Comparison of ENCODE assay signal across 23 cellular contexts in genomic region chr18:33483908-33484307, GRCh38. TPM values are rescaled to one million over a fixed set of nuclear protein-coding genes. Genes with fewer than 3 reads are reported as not detected.
DNase-seq lines count a peak whose midpoint lies in the region; ATAC-seq, FAIRE-seq and TF ChIP-seq lines count a peak whose summit lies in the region.
"Had no signal": no experiment of that assay in that cellular context is flagged by ENCODE, and none has a peak within 500 bp of the region (broad histone marks: within the 10 kb centered on the region; RNA-seq: fewer than 3 reads in every experiment).

No MANE protein-coding gene starts in this region.

- H3K4me1 ChIP-seq in kidney (ENCODE audit: control insufficient read depth in 1 of 2, insufficient read depth in 1 of 2, low read depth in 1 of 2, low read length in 2 of 2) (no peaks in the 10 kb centered on the region), Karpas-422 (ENCODE audit: low read length) (no peaks in the 10 kb centered on the region)

- H2AFZ ChIP-seq in Karpas-422 (ENCODE audit: low read length), result no peak overlapping the region
- H2AFZ ChIP-seq: GM23338 had no signal

- ATAC-seq in GM18858 (IDR thresholded peaks at IDR 0.05; ENCODE audit: unreplicated experiment), result no peak
- ATAC-seq: GM12878, GM23338, HCT116 had no signal

- peak; percentile 91 for FAIRE-seq in G401.6 (lab: Jason Lieb, UNC)
- FAIRE-seq in colon (lab: Jason Lieb, UNC), result peak; percentile 89
- peak; percentile 95 for FAIRE-seq in kidney (lab: Jason Lieb, UNC)
- FAIRE-seq: GM12878 had no signal

- H3K9ac ChIP-seq in kidney (ENCODE audit: low read length in 2 of 2), result no peak overlapping the region
- H3K9ac ChIP-seq in Karpas-422 (ENCODE audit: low read length), result no peak overlapping the region

- H3K27ac Mint-ChIP-seq in activated naive CD4-positive, alpha-beta T cell treated with anti-CD3 and anti-CD28 coated beads for 36 hours, result no peak overlapping the region
- H3K27ac Mint-ChIP-seq: CD4-positive, alpha-beta memory T cell; GM23338; H9 had no signal

- no peak overlapping the region for H3K4me3 Mint-ChIP-seq in activated naive CD4-positive, alpha-beta T cell treated with anti-CD3 and anti-CD28 coated beads for 36 hours
- H3K4me3 Mint-ChIP-seq: CD4-positive, alpha-beta memory T cell; GM23338; H9 had no signal

- no peaks in the 10 kb centered on the region for H3K36me3 ChIP-seq in kidney (ENCODE audit: control insufficient read depth in 1 of 2, insufficient read depth in 2 of 2, low read length in 2 of 2)
- H3K36me3 ChIP-seq in Karpas-422 (ENCODE audit: insufficient read depth, low read length), result no peaks in the 10 kb centered on the region

- H3K4me1 Mint-ChIP-seq in activated naive CD4-positive, alpha-beta T cell treated with anti-CD3 and anti-CD28 coated beads for 36 hours (ENCODE audit: low read depth), result no peaks in the 10 kb centered on the region
- H3K4me1 Mint-ChIP-seq: CD4-positive, alpha-beta memory T cell; GM23338; H9 had no signal

- no peak for DNase-seq in kidney
- DNase-seq in Karpas-422, result no peak
- DNase-seq in HuH-7 (ENCODE audit: low spot score), result no peak
- DNase-seq in activated naive CD4-positive, alpha-beta T cell treated with anti-CD3 and anti-CD28 coated beads for 36 hours, result no peak
- DNase-seq: 8988T; C1 segment of cervical spinal cord; Calu3; CD4-positive, alpha-beta memory T cell; COR-L47; DMS53; DMS79 treated with DMSO at 0.1 percent for 48 hours; H9 had no signal

- intact Hi-C loops in kidney (cut with DNase I), result no loop called here
- intact Hi-C loops in activated naive CD4-positive, alpha-beta T cell treated with anti-CD3 and anti-CD28 coated beads for 36 hours (cut with micrococcal nuclease), result no loop called here

- H3K4me3 ChIP-seq in kidney (ENCODE audit: low read length in 2 of 2), result no peak overlapping the region
- no peak overlapping the region for H3K4me3 ChIP-seq in Karpas-422 (ENCODE audit: low read length)
- H3K4me3 ChIP-seq: GM12878, GM23338 had no signal

- H3K9me3 Mint-ChIP-seq in activated naive CD4-positive, alpha-beta T cell treated with anti-CD3 and anti-CD28 coated beads for 36 hours, result peaks cover 4% of the 10 kb centered on the region
- H3K9me3 Mint-ChIP-seq: GM23338, H9 had no signal

- no peak overlapping the region for H3K4me2 ChIP-seq in Karpas-422 (ENCODE audit: low read depth, low read length, poor library complexity, severe bottlenecking)
- H3K4me2 ChIP-seq: GM23338 had no signal

- CTCF ChIA-PET in activated naive CD4-positive, alpha-beta T cell treated with anti-CD3 and anti-CD28 coated beads for 36 hours (lab: Charles Lee), result no interaction called here

- no peaks in the 10 kb centered on the region for H3K9me3 ChIP-seq in kidney (ENCODE audit: control insufficient read depth in 1 of 2, low read length in 2 of 2)
- H3K9me3 ChIP-seq in Karpas-422 (ENCODE audit: low read length), result no peaks in the 10 kb centered on the region

- no peaks in the 10 kb centered on the region for H3K79me2 ChIP-seq in Karpas-422 (ENCODE audit: low read length)

- no peaks in the 10 kb centered on the region for H3K27me3 ChIP-seq in Karpas-422 (ENCODE audit: low read length)

- TF ChIP-seq CTCF in kidney (IDR thresholded peaks at IDR 0.05; ENCODE audit: borderline replicate concordance, extremely low read depth, insufficient read depth), result no peak

- H3K27ac ChIP-seq in kidney (ENCODE audit: low read depth in 2 of 2, low read length in 2 of 2) (no peak overlapping the region), Karpas-422 (ENCODE audit: low read length) (no peak overlapping the region)

- no peaks in the 10 kb centered on the region for H3K9me2 ChIP-seq in Karpas-422 (replicated peaks; ENCODE audit: insufficient read depth, low read length)

- no peaks in the 10 kb centered on the region for H4K20me1 ChIP-seq in Karpas-422 (ENCODE audit: insufficient read depth, low read depth, low read length)

- no peaks in the 10 kb centered on the region for H3K27me3 Mint-ChIP-seq in activated naive CD4-positive, alpha-beta T cell treated with anti-CD3 and anti-CD28 coated beads for 36 hours (ENCODE audit: low read depth)
- H3K27me3 Mint-ChIP-seq: CD4-positive, alpha-beta memory T cell had no signal

- H3K36me3 Mint-ChIP-seq in activated naive CD4-positive, alpha-beta T cell treated with anti-CD3 and anti-CD28 coated beads for 36 hours (ENCODE audit: low read depth), result no peaks in the 10 kb centered on the region
- H3K36me3 Mint-ChIP-seq: CD4-positive, alpha-beta memory T cell had no signal

RNA-seq across cellular contexts. Expression of gene CCDC178, which starts 43.4 kb away (rescaled TPM):
- total RNA-seq in kidney, result 3.7 TPM
- polyA plus RNA-seq in kidney (ENCODE audit: insufficient read depth, low read depth, low replicate concordance), result 4.6 TPM
- not detected in 2 replicates for total RNA-seq in Karpas-422 (2014; rRNA removed; shearing (Covaris generic); ENCODE audit: low replicate concordance)
- total RNA-seq in activated naive CD4-positive, alpha-beta T cell treated with anti-CD3 and anti-CD28 coated beads for 36 hours, result not detected
- total RNA-seq: A673; Calu3; CD4-positive, alpha-beta memory T cell; Daoy; G401; GM12878; H4; H9 had no signal
- polyA plus RNA-seq: BJ; CD4-positive, alpha-beta memory T cell had no signal
